Comparison of ENCODE assay signal across 18 cellular contexts in genomic region chr3:196232882-196233251, GRCh38. TPM values are rescaled to one million over a fixed set of nuclear protein-coding genes. Genes with fewer than 3 reads are reported as not detected.
DNase-seq lines count a peak whose midpoint lies in the region; ATAC-seq and TF ChIP-seq lines count a peak whose summit lies in the region.
"Had no signal": no experiment of that assay in that cellular context is flagged by ENCODE, and none has a peak within 500 bp of the region (broad histone marks: within the 10 kb centered on the region; RNA-seq: fewer than 3 reads in every experiment).

No MANE protein-coding gene starts in this region.

- H3K9me3 ChIP-seq in T-helper 17 cell (ENCODE audit: control insufficient read depth, low read length, poor library complexity, severe bottlenecking) (no peaks in the 10 kb centered on the region), neural progenitor cell (ENCODE audit: low read depth) (no peaks in the 10 kb centered on the region), gastrocnemius medialis (no peaks in the 10 kb centered on the region)
- H3K9me3 ChIP-seq: Caco-2, HAP-1 had no signal

- no peaks in the 10 kb centered on the region for H3K36me3 Mint-ChIP-seq in activated naive CD4-positive, alpha-beta T cell treated with anti-CD3 and anti-CD28 coated beads, Interleukin-2, amount 50 U/mL, for 72 hours
- H3K36me3 Mint-ChIP-seq in T-helper 17 cell (ENCODE audit: low read depth) (peaks cover 2% of the 10 kb centered on the region), neural progenitor cell (no peaks in the 10 kb centered on the region)

- H3K27me3 Mint-ChIP-seq in T-helper 17 cell (no peaks in the 10 kb centered on the region), neural progenitor cell (ENCODE audit: insufficient read depth, low read depth) (peaks cover 4% of the 10 kb centered on the region)

- in situ Hi-C loops in gastrocnemius medialis (cut with MboI; ENCODE audit: low sequenced_read_pairs in 4 of 4) = no loop called here

- peak; percentile 65 to 79 for ATAC-seq in activated naive CD4-positive, alpha-beta T cell treated with anti-CD3 and anti-CD28 coated beads, Interleukin-2, amount 50 U/mL, for 72 hours
- ATAC-seq in T-helper 17 cell (no peak), HG02571 (IDR thresholded peaks at IDR 0.05; ENCODE audit: unreplicated experiment) (no peak), gastrocnemius medialis (no peak), SK-N-SH treated with all-trans-retinoic acid at 6 μM for 48 hours (no peak)

- no peaks in the 10 kb centered on the region for H3K9me3 Mint-ChIP-seq in activated naive CD4-positive, alpha-beta T cell treated with anti-CD3 and anti-CD28 coated beads, Interleukin-2, amount 50 U/mL, for 72 hours
- H3K9me3 Mint-ChIP-seq in neural progenitor cell = no peaks in the 10 kb centered on the region

- H3K4me1 ChIP-seq in neural progenitor cell (no peaks in the 10 kb centered on the region), gastrocnemius medialis (no peaks in the 10 kb centered on the region)
- H3K4me1 ChIP-seq: Caco-2, HAP-1 had no signal

- TF ChIP-seq CTCF in neural progenitor cell (IDR thresholded peaks at IDR 0.05) (no peak), gastrocnemius medialis (IDR thresholded peaks at IDR 0.05 in 4 of 5, conservative IDR thresholded peaks at IDR 0.05 in 1 of 5) (no peak)

- H2AFZ ChIP-seq in neural progenitor cell (replicated peaks) = no peak overlapping the region

- H3K4me3 ChIP-seq in neural progenitor cell (no peak overlapping the region), gastrocnemius medialis (no peak overlapping the region)
- H3K4me3 ChIP-seq: HAP-1 had no signal

- no peak for TF ChIP-seq POLR2A in gastrocnemius medialis (IDR thresholded peaks at IDR 0.05)

- H3K27me3 ChIP-seq in neural progenitor cell (no peaks in the 10 kb centered on the region), gastrocnemius medialis (no peaks in the 10 kb centered on the region)

- DNase-seq in activated naive CD4-positive, alpha-beta T cell treated with anti-CD3 and anti-CD28 coated beads, Interleukin-2, amount 50 U/mL, for 72 hours (ENCODE audit: low spot score in 2 of 2) = no peak
- DNase-seq in activated naive CD4-positive, alpha-beta T cell treated with Interleukin-2 at 50 U/mL for 16 hours = no peak
- no peak for DNase-seq in T-helper 17 cell
- no peak for DNase-seq in neural progenitor cell (ENCODE audit: low spot score)
- no peak for DNase-seq in gastrocnemius medialis
- DNase-seq: Caco-2, DMS153, EL, NCI-H1417, NCI-H187 treated with DMSO at 0.1 percent for 48 hours, NCI-H69, SIG-M5 had no signal

- H3K27ac ChIP-seq in neural progenitor cell (no peak overlapping the region), gastrocnemius medialis (no peak overlapping the region)

- no peaks in the 10 kb centered on the region for H3K36me3 ChIP-seq in neural progenitor cell
- H3K36me3 ChIP-seq in gastrocnemius medialis = peaks cover 0 to 14% of the 10 kb centered on the region in 2 donors

- peak overlapping the region in 1 of 2 donors; percentile 67 for H3K27ac Mint-ChIP-seq in activated naive CD4-positive, alpha-beta T cell treated with anti-CD3 and anti-CD28 coated beads, Interleukin-2, amount 50 U/mL, for 72 hours
- peak overlapping the region; percentile 19 for H3K27ac Mint-ChIP-seq in T-helper 17 cell
- no peak overlapping the region for H3K27ac Mint-ChIP-seq in neural progenitor cell

- no peaks in the 10 kb centered on the region for H3F3A ChIP-seq in neural progenitor cell (ENCODE audit: low read depth)

- no peak overlapping the region for H3K9ac ChIP-seq in neural progenitor cell

- intact Hi-C loops in gastrocnemius medialis (cut with DNase I; ENCODE audit: low total_unique reads) = no loop called here

- peaks cover 16% of the 10 kb centered on the region for H3K4me1 Mint-ChIP-seq in T-helper 17 cell
- H3K4me1 Mint-ChIP-seq in neural progenitor cell = no peaks in the 10 kb centered on the region

- H3K79me2 ChIP-seq in neural progenitor cell (ENCODE audit: low read depth) = no peaks in the 10 kb centered on the region

- H3K4me3 Mint-ChIP-seq in T-helper 17 cell (no peak overlapping the region), neural progenitor cell (peak overlapping the region; percentile 9)

- H4K20me1 ChIP-seq in neural progenitor cell (ENCODE audit: low read depth) = no peaks in the 10 kb centered on the region

- H3K4me2 ChIP-seq in neural progenitor cell = no peak overlapping the region

TF ChIP-seq in SK-N-SH treated with all-trans-retinoic acid at 6 μM for 48 hours, 23 proteins besides CTCF, POLR2A, EP300 and RAD21:
- no peak for TF ChIP-seq RARB (CRISPR knock-in tag; IDR thresholded peaks at IDR 0.05)
- no peak for TF ChIP-seq TOX (CRISPR knock-in tag; IDR thresholded peaks at IDR 0.05; ENCODE audit: borderline replicate concordance)
- no peak for TF ChIP-seq ZNF8 (CRISPR knock-in tag; IDR thresholded peaks at IDR 0.05)
- TF ChIP-seq OSR1 (CRISPR knock-in tag; IDR thresholded peaks at IDR 0.05) = no peak
- no peak for TF ChIP-seq CREB5 (CRISPR knock-in tag; IDR thresholded peaks at IDR 0.05; ENCODE audit: low read depth)
- TF ChIP-seq ZFP30 (CRISPR knock-in tag; IDR thresholded peaks at IDR 0.05) = no peak

RNA-seq across cellular contexts. Expression of gene SLC51A, which starts 16.5 kb away (rescaled TPM):
- total RNA-seq in activated naive CD4-positive, alpha-beta T cell treated with anti-CD3 and anti-CD28 coated beads, Interleukin-2, amount 50 U/mL, for 72 hours = not detected
- total RNA-seq in T-helper 17 cell = not detected
- 0.28 TPM in 1 of 2 replicates, not detected in the other for total RNA-seq in neural progenitor cell (ENCODE audit: low replicate concordance)
- total RNA-seq in gastrocnemius medialis = 1 to 10 TPM in 1 of 4 donors, under 1 TPM in 1, not detected in 2; 0.39 to 1.4 TPM
- total RNA-seq: A673, Caco-2, OCI-LY7, RPMI7951 had no signal

RNA-seq across cellular contexts. Expression of gene ZDHHC19, which starts 21.7 kb away (rescaled TPM):
- not detected for total RNA-seq in activated naive CD4-positive, alpha-beta T cell treated with anti-CD3 and anti-CD28 coated beads, Interleukin-2, amount 50 U/mL, for 72 hours
- total RNA-seq in T-helper 17 cell (not detected), neural progenitor cell (ENCODE audit: low replicate concordance) (not detected in 2 replicates), gastrocnemius medialis (not detected)
- total RNA-seq: A673, Caco-2, OCI-LY7, RPMI7951 had no signal

RNA-seq across cellular contexts. Expression of gene PCYT1A, which starts 54.7 kb away (rescaled TPM):
- 10 to 100 TPM; 28.1 to 40.3 TPM for total RNA-seq in activated naive CD4-positive, alpha-beta T cell treated with anti-CD3 and anti-CD28 coated beads, Interleukin-2, amount 50 U/mL, for 72 hours
- total RNA-seq in T-helper 17 cell (10 to 100 TPM; 78.1 to 82.0 TPM), neural progenitor cell (ENCODE audit: low replicate concordance) (24.6 and 29.3 TPM in 2 replicates), gastrocnemius medialis (100 to 1,000 TPM in 2 of 4 donors, 10 to 100 TPM in 2; 90.5 to 123 (median 99.0) TPM)

Comparison
In these comparisons a context has a peak if more than half of its experiments do, and no peak if none do; other contexts are left out.
1. ATAC-seq: peak in activated naive CD4-positive, alpha-beta T cell treated with anti-CD3 and anti-CD28 coated beads, Interleukin-2, amount 50 U/mL, for 72 hours (2 of 2); none in T-helper 17 cell (single experiment), HG02571 (single experiment), gastrocnemius medialis (0 of 2) and SK-N-SH treated with all-trans-retinoic acid at 6 μM for 48 hours (single experiment).